In the genomic region with DNA sequence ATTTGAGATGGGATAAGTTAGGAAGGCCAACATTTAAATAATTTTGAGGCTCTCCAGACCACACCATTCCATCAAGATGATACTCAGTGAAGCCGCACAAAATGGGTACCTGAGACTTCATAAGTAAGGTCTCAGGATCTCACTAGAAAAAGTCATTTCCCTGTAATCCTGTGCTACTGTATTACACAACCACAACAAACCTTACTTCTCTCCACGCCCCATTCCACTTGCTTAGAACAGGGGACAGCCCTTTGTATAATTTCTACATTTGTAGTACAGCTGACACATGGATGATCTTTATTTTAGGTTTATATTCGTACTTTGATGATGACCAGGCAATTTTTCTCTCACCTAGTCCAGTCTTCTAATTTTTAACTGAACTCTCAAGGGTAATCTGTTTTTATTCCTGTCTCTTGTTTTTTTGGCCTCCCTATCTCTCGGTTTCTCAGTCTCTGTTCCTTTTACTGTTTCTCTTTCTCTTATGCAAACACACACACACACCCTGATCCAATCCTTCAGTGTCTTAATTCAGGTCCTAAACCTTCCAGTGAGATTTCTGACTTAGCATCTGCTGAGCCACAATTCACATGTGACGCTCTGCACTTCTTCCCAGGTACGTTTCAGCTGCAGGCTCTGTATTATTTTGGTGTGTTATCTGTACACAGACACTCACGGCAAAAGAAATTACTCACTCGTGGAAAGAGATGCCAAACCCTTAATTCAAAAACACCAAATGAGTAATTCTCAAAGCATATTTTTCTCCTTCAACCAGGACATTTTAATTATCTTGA, we compare ENCODE assay signal across 13 cellular contexts.
DNase-seq lines count a peak whose midpoint lies in the region; ATAC-seq and TF ChIP-seq lines count a peak whose summit lies in the region.
"Had no signal": no experiment of that assay in that cellular context is flagged by ENCODE, and none has a peak within 500 bp of the region (broad histone marks: within the 10 kb centered on the region; RNA-seq: fewer than 3 reads in every experiment).

No MANE protein-coding gene starts in this region.

- TF ChIP-seq CTCF in left lung (IDR thresholded peaks at IDR 0.05) = no peak
- TF ChIP-seq CTCF in transverse colon (IDR thresholded peaks at IDR 0.05) = no peak
- no peak for TF ChIP-seq CTCF in glutamatergic neuron (IDR thresholded peaks at IDR 0.05; ENCODE audit: partially characterized antibody, unreplicated experiment)

- H3K36me3 ChIP-seq in left lung (no peaks in the 10 kb centered on the region), transverse colon (no peaks in the 10 kb centered on the region)

- H3K4me1 Mint-ChIP-seq in glutamatergic neuron (ENCODE audit: low read depth, unreplicated experiment) = no peaks in the 10 kb centered on the region
- H3K4me1 Mint-ChIP-seq: naive thymus-derived CD4-positive, alpha-beta T cell had no signal

- H3K27me3 ChIP-seq in left lung (no peaks in the 10 kb centered on the region), transverse colon (no peaks in the 10 kb centered on the region)

- in situ Hi-C loops in transverse colon (cut with MboI; ENCODE audit: low pct_ligation_motif_present in 1 of 4, low pct_unique_long_range_greater_than_20kb in 1 of 4, low sequenced_read_pairs in 3 of 4) = no loop called here

- intact Hi-C loops in left lung (cut with DNase I) = no loop called here
- intact Hi-C loops in transverse colon (cut with DNase I; ENCODE audit: low total_unique reads) = no loop called here

- H3K4me3 Mint-ChIP-seq in glutamatergic neuron (ENCODE audit: unreplicated experiment) = no peak overlapping the region
- H3K4me3 Mint-ChIP-seq: naive thymus-derived CD4-positive, alpha-beta T cell had no signal

- no peak for TF ChIP-seq EP300 in transverse colon (IDR thresholded peaks at IDR 0.05; ENCODE audit: low read depth)

- H3K27ac Mint-ChIP-seq in glutamatergic neuron (ENCODE audit: unreplicated experiment) = no peak overlapping the region
- H3K27ac Mint-ChIP-seq: naive thymus-derived CD4-positive, alpha-beta T cell had no signal

- DNase-seq in astrocyte of the hippocampus (ENCODE audit: low read depth, low spot score) (peak; percentile 32), left lung (no peak), transverse colon (no peak), activated gamma-delta T cell treated with Interleukin-2 at 50 U/mL for 16 hours (no peak), glutamatergic neuron (no peak)
- DNase-seq in stimulated activated naive CD8-positive, alpha-beta T cell treated with anti-CD3 and anti-CD28 coated beads, Interleukin-15, Interleukin-2, amounts not matched to agents 100 U/mL and 50 U/mL, for 24 hours = no peak
- DNase-seq: activated T-cell treated with anti-CD3 and anti-CD28 coated beads for 4 hours; amniotic stem cell; Calu3; naive thymus-derived CD4-positive, alpha-beta T cell; NCI-H510A; SHP77 treated with DMSO at 0.1 percent for 48 hours had no signal

- ATAC-seq in GM21526 (IDR thresholded peaks at IDR 0.05; ENCODE audit: low FRiP score, unreplicated experiment) (peak; percentile 60), left lung (peak; percentile 29)
- no peak for ATAC-seq in stimulated activated naive CD8-positive, alpha-beta T cell treated with anti-CD3 and anti-CD28 coated beads, Interleukin-15, Interleukin-2, amounts not matched to agents 100 U/mL and 50 U/mL, for 24 hours
- ATAC-seq: naive thymus-derived CD4-positive, alpha-beta T cell had no signal

- no peak overlapping the region for H3K4me3 ChIP-seq in left lung
- no peak overlapping the region for H3K4me3 ChIP-seq in transverse colon

- 38 to 40% methylated on average over 8 of the region's 8 CpGs for WGBS in transverse colon (ENCODE audit: low coverage in 1 of 2), 2 donors

- no peaks in the 10 kb centered on the region for H3K27me3 Mint-ChIP-seq in glutamatergic neuron (ENCODE audit: unreplicated experiment)

- H3K9me3 ChIP-seq in left lung (no peaks in the 10 kb centered on the region), transverse colon (no peaks in the 10 kb centered on the region)

- H3K27ac ChIP-seq in left lung = peak overlapping the region in 1 of 2 donors; percentile 44
- H3K27ac ChIP-seq in transverse colon = peak overlapping the region; percentile 47 to 75 (median 60)

- no peak for TF ChIP-seq POLR2A in transverse colon (IDR thresholded peaks at IDR 0.05)

- no peaks in the 10 kb centered on the region for H3K36me3 Mint-ChIP-seq in glutamatergic neuron (ENCODE audit: unreplicated experiment)
- H3K36me3 Mint-ChIP-seq: naive thymus-derived CD4-positive, alpha-beta T cell had no signal

- H3K9me3 Mint-ChIP-seq in glutamatergic neuron (ENCODE audit: unreplicated experiment) = no peaks in the 10 kb centered on the region

- peaks cover 4 to 13% of the 10 kb centered on the region in 2 donors for H3K4me1 ChIP-seq in left lung
- H3K4me1 ChIP-seq in transverse colon = peaks cover 10 to 19% (median 13%) of the 10 kb centered on the region in 4 donors
